ENCODE assay signal across 12 cellular contexts in genomic region chr19:55590621-55591020, GRCh38. TPM values are rescaled to one million over a fixed set of nuclear protein-coding genes. Genes with fewer than 3 reads are reported as not detected.
DNase-seq lines count a peak whose midpoint lies in the region; ATAC-seq and TF ChIP-seq lines count a peak whose summit lies in the region.
"Had no signal": no experiment of that assay in that cellular context is flagged by ENCODE, and none has a peak within 500 bp of the region (broad histone marks: within the 10 kb centered on the region; RNA-seq: fewer than 3 reads in every experiment).

No MANE protein-coding gene starts in this region.

- H3K27me3 Mint-ChIP-seq in natural killer cell (ENCODE audit: low read depth in 2 of 2) = peaks cover under 1 to 24% of the 10 kb centered on the region in 2 donors

- no peaks in the 10 kb centered on the region for H3K9me3 Mint-ChIP-seq in natural killer cell
- H3K9me3 Mint-ChIP-seq: activated T-helper 1 cell treated with anti-CD3 and anti-CD28 coated beads, Interleukin-12 subunit alpha, Interleukin-12 subunit beta, Interleukin-2, Interleukin-4 antibody, amounts not matched to agents 30 ng/mL and 10 ng/mL and 1 ng/mL, durations not matched to agents 14 hours and 24 hours and 36 hours; nephron had no signal

- no peak for TF ChIP-seq CTCF in natural killer cell (IDR thresholded peaks at IDR 0.05)

- H3K36me3 Mint-ChIP-seq in natural killer cell = no peaks in the 10 kb centered on the region

- no peak overlapping the region for H3K27ac Mint-ChIP-seq in natural killer cell
- H3K27ac Mint-ChIP-seq: activated T-helper 1 cell treated with anti-CD3 and anti-CD28 coated beads, Interleukin-12 subunit alpha, Interleukin-12 subunit beta, Interleukin-2, Interleukin-4 antibody, amounts not matched to agents 30 ng/mL and 10 ng/mL and 1 ng/mL, durations not matched to agents 14 hours and 24 hours and 36 hours had no signal

- peaks cover 5 to 19% of the 10 kb centered on the region in 2 donors for H3K4me1 Mint-ChIP-seq in natural killer cell

- intact Hi-C loops in natural killer cell (cut with micrococcal nuclease) = no loop called here

- no peak overlapping the region for H3K4me3 ChIP-seq in adipocyte (ENCODE audit: low read length)

- ATAC-seq in natural killer cell = no peak
- ATAC-seq in HG03045 (IDR thresholded peaks at IDR 0.05; ENCODE audit: unreplicated experiment) = no peak

- DNase-seq in A172 (ENCODE audit: low spot score) (peak; percentile 48), COR-L47 (lab: John Stamatoyannopoulos, UW) (peak; percentile 6), NCI-H1048 (lab: John Stamatoyannopoulos, UW) (peak; percentile 51), adipocyte (ENCODE audit: low read depth) (peak; percentile 12), NOMO-1 treated with DMSO at 0.1 percent for 48 hours (lab: John Stamatoyannopoulos, UW; ENCODE audit: unreplicated experiment) (no peak), NCI-H774 (lab: John Stamatoyannopoulos, UW) (no peak), natural killer cell (no peak)
- DNase-seq: effector CD8-positive, alpha-beta T cell; NCI-H1694 treated with DMSO at 0.1 percent for 48 hours had no signal

- H3K4me3 Mint-ChIP-seq in natural killer cell = no peak overlapping the region
- H3K4me3 Mint-ChIP-seq: activated T-helper 1 cell treated with anti-CD3 and anti-CD28 coated beads, Interleukin-12 subunit alpha, Interleukin-12 subunit beta, Interleukin-2, Interleukin-4 antibody, amounts not matched to agents 30 ng/mL and 10 ng/mL and 1 ng/mL, durations not matched to agents 14 hours and 24 hours and 36 hours; nephron had no signal

- no peaks in the 10 kb centered on the region for H3K9me3 ChIP-seq in adipocyte (ENCODE audit: control insufficient read depth, low read length)

- peaks cover 14% of the 10 kb centered on the region for H3K4me1 ChIP-seq in adipocyte (ENCODE audit: control insufficient read depth, insufficient read depth, low read length)

- no peaks in the 10 kb centered on the region for H3K27me3 ChIP-seq in adipocyte (replicated peaks; ENCODE audit: control insufficient read depth, insufficient read depth, low read length)

- H3K9ac ChIP-seq in adipocyte (ENCODE audit: low read length) = no peak overlapping the region

- peaks cover 11% of the 10 kb centered on the region for H3K36me3 ChIP-seq in adipocyte (ENCODE audit: control insufficient read depth, insufficient read depth, low read length, severe bottlenecking)

RNA-seq across cellular contexts. Expression of gene FIZ1, which starts 8.7 kb away (rescaled TPM):
- total RNA-seq in A172 (2014; rRNA removed; shearing (Covaris generic)) = 11.5 and 11.7 TPM in 2 replicates
- 10 to 100 TPM in 2 of 3 donors, 1 to 10 TPM in 1; 8.5 to 18.2 (median 10.3) TPM for total RNA-seq in natural killer cell

RNA-seq across cellular contexts. Expression of gene ZNF524, which starts 9.5 kb away (rescaled TPM):
- 20.0 and 23.7 TPM in 2 replicates for total RNA-seq in A172 (2014; rRNA removed; shearing (Covaris generic))
- 10 to 100 TPM in 2 of 3 donors, 1 to 10 TPM in 1; 9.2 to 12.6 (median 12.5) TPM for total RNA-seq in natural killer cell

RNA-seq across cellular contexts. Expression of gene ZNF579, which starts 10.0 kb away (rescaled TPM):
- 7.9 and 16.6 TPM in 2 replicates for total RNA-seq in A172 (2014; rRNA removed; shearing (Covaris generic))
- 10 to 100 TPM in 1 of 3 donors, 1 to 10 TPM in 2; 8.3 to 11.2 (median 9.5) TPM for total RNA-seq in natural killer cell

RNA-seq across cellular contexts. Expression of gene ZNF865, which starts 14.8 kb away (rescaled TPM):
- total RNA-seq in A172 (2014; rRNA removed; shearing (Covaris generic)) = 0.81 and 1.4 TPM in 2 replicates
- 10 to 100 TPM; 18.5 to 22.1 (median 20.9) TPM for total RNA-seq in natural killer cell

RNA-seq across cellular contexts. Expression of gene ZNF784, which starts 33.7 kb away (rescaled TPM):
- 0.62 and 6.5 TPM in 2 replicates for total RNA-seq in A172 (2014; rRNA removed; shearing (Covaris generic))
- total RNA-seq in natural killer cell = 1 to 10 TPM; 6.4 to 7.9 (median 7.1) TPM

Comparison
In these comparisons a context has a peak if more than half of its experiments do, and no peak if none do; other contexts are left out.
1. DNase-seq: peak in A172 (single experiment), COR-L47 (single experiment), NCI-H1048 (single experiment) and adipocyte (single experiment); none in NOMO-1 treated with DMSO at 0.1 percent for 48 hours (single experiment), NCI-H774 (single experiment) and natural killer cell (single experiment).